In the genomic region with DNA sequence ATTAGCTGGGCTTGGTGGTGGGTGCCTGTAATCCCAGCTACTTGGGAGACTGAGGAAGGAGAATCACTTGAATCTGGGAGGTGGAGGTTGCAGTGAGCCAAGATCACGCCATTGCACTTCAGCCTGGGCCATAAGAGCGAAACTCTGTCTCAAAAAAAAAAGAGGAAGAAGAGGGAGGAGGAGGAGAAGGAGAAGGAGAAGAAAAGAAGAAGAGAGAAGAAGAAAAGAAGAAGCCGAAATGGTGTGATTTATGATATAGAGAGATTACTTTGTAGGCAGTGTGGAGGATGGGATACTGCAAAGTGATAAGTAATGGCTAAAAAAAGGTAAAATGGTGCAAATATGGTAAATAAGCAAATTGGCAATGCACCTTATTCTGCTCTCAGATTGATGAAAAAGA, we compare ENCODE assay signal across 28 cellular contexts.
"Had no signal": no experiment of that assay in that cellular context is flagged by ENCODE, and none has a peak within 500 bp of the region (broad histone marks: within the 10 kb centered on the region; RNA-seq: fewer than 3 reads in every experiment).

No MANE protein-coding gene starts in this region.

- H3K4me1 ChIP-seq: lower lobe of right lung had no signal

- H3K4me3 Mint-ChIP-seq: immature natural killer cell; naive thymus-derived CD4-positive, alpha-beta T cell; natural killer cell treated with Interleukin-12 subunit alpha and Interleukin-12 subunit beta and Interleukin-15 and Interleukin-18, amount 100 ng/mL, for 72 hours; stimulated activated memory B cell treated with anti-CD40 and anti-IgM and Interleukin-4, amounts not matched to agents 10 μg/mL and 1 μg/mL and 100 μg/mL, for 72 hours; stimulated activated naive CD8-positive, alpha-beta T cell treated with anti-CD3 and anti-CD28 coated beads, Interleukin-15, amount 100 ng/mL, for 72 hours had no signal

- H3K27ac Mint-ChIP-seq: immature natural killer cell; naive thymus-derived CD4-positive, alpha-beta T cell; natural killer cell treated with Interleukin-12 subunit alpha and Interleukin-12 subunit beta and Interleukin-15 and Interleukin-18, amount 100 ng/mL, for 72 hours; progenitor cell of endocrine pancreas; stimulated activated memory B cell treated with anti-CD40 and anti-IgM and Interleukin-4, amounts not matched to agents 10 μg/mL and 1 μg/mL and 100 μg/mL, for 72 hours had no signal

- DNase-seq: immature natural killer cell; kidney; left colon; left lung; lower lobe of right lung; mammary epithelial cell; mesendoderm; midbrain; mucosa of descending colon; naive thymus-derived CD4-positive, alpha-beta T cell; ovary; right lobe of liver; stimulated activated CD4-positive, alpha-beta T cell treated with anti-CD3 and anti-CD28 coated beads, Interleukin-1b, Interleukin-23, amount 100 ng/mL, for 48 hours; stimulated activated CD4-positive, alpha-beta T cell treated with anti-CD3 and anti-CD28 coated beads, Interleukin-2, amount 100 ng/mL, for 48 hours; stimulated activated CD4-positive, alpha-beta T cell treated with anti-CD3 and anti-CD28 coated beads, Interleukin-4, amount 100 ng/mL, for 4 hours; stimulated activated CD8-positive, alpha-beta memory T cell treated with anti-CD3 and anti-CD28 coated beads, Interleukin-4, amount 100 ng/mL, for 48 hours; stimulated activated naive CD4-positive, alpha-beta T cell treated with Interleukin-2 at 50 U/mL for 16 hours; stimulated activated naive CD8-positive, alpha-beta T cell treated with anti-CD3 and anti-CD28 coated beads, Interleukin-15, amount 100 ng/mL, for 72 hours; substantia nigra; thyroid gland; transverse colon; upper lobe of left lung had no signal

- H3K9me3 ChIP-seq: left lung, lower lobe of right lung, mucosa of descending colon, ovary, right atrium auricular region, right lobe of liver, thyroid gland, transverse colon, upper lobe of left lung, vagina had no signal

- H3K27me3 ChIP-seq: ovary, right atrium auricular region, right lobe of liver, thyroid gland, vagina had no signal

- ATAC-seq: left colon; left lung; lower lobe of right lung; mucosa of descending colon; naive thymus-derived CD4-positive, alpha-beta T cell; natural killer cell treated with Interleukin-12 subunit alpha and Interleukin-12 subunit beta and Interleukin-15 and Interleukin-18, amount 100 ng/mL, for 72 hours; right lobe of liver; stimulated activated memory B cell treated with anti-CD40 and anti-IgM and Interleukin-4, amounts not matched to agents 10 μg/mL and 1 μg/mL and 100 μg/mL, for 72 hours; stimulated activated naive CD8-positive, alpha-beta T cell treated with anti-CD3 and anti-CD28 coated beads, Interleukin-15, amount 100 ng/mL, for 72 hours had no signal

- H3K4me3 ChIP-seq: left lung, lower lobe of right lung, mucosa of descending colon, ovary, right atrium auricular region, right lobe of liver, smooth muscle cell, thyroid gland, transverse colon, upper lobe of left lung, vagina had no signal

- H3K36me3 ChIP-seq: left lung, lower lobe of right lung, ovary, right atrium auricular region, right lobe of liver, thyroid gland, transverse colon, upper lobe of left lung, vagina had no signal

- H3K27ac ChIP-seq: left lung, lower lobe of right lung, ovary, right atrium auricular region, right lobe of liver, thyroid gland, transverse colon, upper lobe of left lung, vagina had no signal

- H3K36me3 Mint-ChIP-seq: stimulated activated memory B cell treated with anti-CD40 and anti-IgM and Interleukin-4, amounts not matched to agents 10 μg/mL and 1 μg/mL and 100 μg/mL, for 72 hours had no signal
